In genomic region chr3:193816028-193816395, GRCh38 we compare ENCODE assay signal across 17 cellular contexts.
DNase-seq lines count a peak whose midpoint lies in the region; ATAC-seq lines count a peak whose summit lies in the region.
"Had no signal": no experiment of that assay in that cellular context is flagged by ENCODE, and none has a peak within 500 bp of the region (broad histone marks: within the 10 kb centered on the region; RNA-seq: fewer than 3 reads in every experiment).

No MANE protein-coding gene starts in this region.

- no CpG with 5 or more reads among the region's 10 CpGs for WGBS in mesendoderm (ENCODE audit: extremely low coverage, insufficient coverage, low lambda C conversion rate)

- H2BK15ac ChIP-seq in mesendoderm (replicated peaks; ENCODE audit: low read depth), result no peak overlapping the region

- peak overlapping the region; percentile 21 for H3K4ac ChIP-seq in mesendoderm (ENCODE audit: low read depth, low read length)

- H3K36me3 ChIP-seq in SJCRH30, result no peaks in the 10 kb centered on the region
- no peaks in the 10 kb centered on the region for H3K36me3 ChIP-seq in mesendoderm (ENCODE audit: control insufficient read depth, insufficient read depth, low read length)

- peak overlapping the region; percentile 58 for H2BK5ac ChIP-seq in mesendoderm (ENCODE audit: low read length)

- peaks cover 21% of the 10 kb centered on the region for H3K27me3 Mint-ChIP-seq in activated CD8-positive, alpha-beta memory T cell treated with anti-CD3 and anti-CD28 coated beads, Interleukin-2, amount 10 ng/mL, durations not matched to agents 7 days and 5 days

- no peak overlapping the region for H4K5ac ChIP-seq in mesendoderm (ENCODE audit: low read length)

- no peak overlapping the region for H3K4me2 ChIP-seq in mesendoderm (ENCODE audit: low read length)

- peak overlapping the region; percentile 63 for H3K56ac ChIP-seq in mesendoderm (ENCODE audit: low read length)

- H2BK120ac ChIP-seq in mesendoderm (ENCODE audit: low read depth, low read length), result no peak overlapping the region

- peak overlapping the region; percentile 24 for H3K18ac ChIP-seq in mesendoderm (ENCODE audit: low read length)

- no peak overlapping the region for H4K8ac ChIP-seq in mesendoderm (ENCODE audit: low read depth, low read length)

- H3K9ac ChIP-seq in mesendoderm (ENCODE audit: low read length), result no peak overlapping the region

- H3K4me3 ChIP-seq in SJCRH30, result no peak overlapping the region
- H3K4me3 ChIP-seq in mesendoderm (ENCODE audit: low read length), result no peak overlapping the region
- H3K4me3 ChIP-seq: A549 had no signal

- no peaks in the 10 kb centered on the region for H3K79me1 ChIP-seq in mesendoderm (ENCODE audit: low read length)

- H3K4me1 Mint-ChIP-seq in activated CD8-positive, alpha-beta memory T cell treated with anti-CD3 and anti-CD28 coated beads, Interleukin-2, amount 10 ng/mL, durations not matched to agents 7 days and 5 days, result no peaks in the 10 kb centered on the region

- H3K9me3 ChIP-seq in SJCRH30 (replicated peaks), result no peaks in the 10 kb centered on the region
- H3K9me3 ChIP-seq: A549 had no signal

- H3K27ac ChIP-seq in SJCRH30, result peak overlapping the region; percentile 94
- peak overlapping the region; percentile 39 for H3K27ac ChIP-seq in mesendoderm (ENCODE audit: low read depth, low read length)
- H3K27ac ChIP-seq: 22Rv1, C4-2B had no signal

- no peak overlapping the region for H3K4me3 Mint-ChIP-seq in activated CD8-positive, alpha-beta memory T cell treated with anti-CD3 and anti-CD28 coated beads, Interleukin-2, amount 10 ng/mL, durations not matched to agents 7 days and 5 days
- H3K4me3 Mint-ChIP-seq: CD8-positive, alpha-beta T cell; HFFc6 had no signal

- peak; percentile 11 for DNase-seq in activated CD8-positive, alpha-beta memory T cell treated with anti-CD3 and anti-CD28 coated beads for 24 hours
- no peak for DNase-seq in activated CD8-positive, alpha-beta memory T cell treated with anti-CD3 and anti-CD28 coated beads, Interleukin-2, amount 10 ng/mL, durations not matched to agents 7 days and 5 days
- DNase-seq in SJCRH30, result no peak
- DNase-seq in mesendoderm, result no peak
- DNase-seq in ureter (ENCODE audit: low spot score), result peak; percentile 8
- DNase-seq in NCI-H1694 treated with DMSO at 0.1 percent for 48 hours (lab: John Stamatoyannopoulos, UW), result no peak
- DNase-seq: AML-193; CD8-positive, alpha-beta T cell; DMS 273 treated with DMSO at 0.1 percent for 48 hours; HFFc6; IMR-90 had no signal

- no peak for ATAC-seq in activated CD8-positive, alpha-beta memory T cell treated with anti-CD3 and anti-CD28 coated beads, Interleukin-2, amount 10 ng/mL, durations not matched to agents 7 days and 5 days
- ATAC-seq in esophagus mucosa (no peak), HG03442 (IDR thresholded peaks at IDR 0.05; ENCODE audit: unreplicated experiment) (no peak)
- ATAC-seq: CD8-positive, alpha-beta T cell; HCT116 had no signal

- H3K9me3 Mint-ChIP-seq in activated CD8-positive, alpha-beta memory T cell treated with anti-CD3 and anti-CD28 coated beads, Interleukin-2, amount 10 ng/mL, durations not matched to agents 7 days and 5 days (ENCODE audit: low read depth), result no peaks in the 10 kb centered on the region
- H3K9me3 Mint-ChIP-seq: CD8-positive, alpha-beta T cell; HFFc6 had no signal

- no peak overlapping the region for H3K23ac ChIP-seq in mesendoderm (ENCODE audit: low read length)

- peak overlapping the region; percentile 66 for H2AK5ac ChIP-seq in mesendoderm (ENCODE audit: low read length)

- CTCF ChIA-PET in activated CD8-positive, alpha-beta memory T cell treated with anti-CD3 and anti-CD28 coated beads, Interleukin-2, amount 10 ng/mL, durations not matched to agents 7 days and 5 days (lab: Charles Lee), result no interaction called here

- H3K4me1 ChIP-seq in SJCRH30, result peaks cover 15% of the 10 kb centered on the region
- H3K4me1 ChIP-seq in mesendoderm (ENCODE audit: control insufficient read depth, low read depth, low read length), result peaks cover 36% of the 10 kb centered on the region

- no peak overlapping the region for H3K27ac Mint-ChIP-seq in activated CD8-positive, alpha-beta memory T cell treated with anti-CD3 and anti-CD28 coated beads, Interleukin-2, amount 10 ng/mL, durations not matched to agents 7 days and 5 days
- H3K27ac Mint-ChIP-seq: CD8-positive, alpha-beta T cell; HFFc6 had no signal

- no peaks in the 10 kb centered on the region for H3K27me3 ChIP-seq in SJCRH30
- H3K27me3 ChIP-seq in mesendoderm (ENCODE audit: insufficient read depth, low read length, poor library complexity), result no peaks in the 10 kb centered on the region

- no peaks in the 10 kb centered on the region for H3K36me3 Mint-ChIP-seq in activated CD8-positive, alpha-beta memory T cell treated with anti-CD3 and anti-CD28 coated beads, Interleukin-2, amount 10 ng/mL, durations not matched to agents 7 days and 5 days
- H3K36me3 Mint-ChIP-seq: CD8-positive, alpha-beta T cell had no signal

- no peaks in the 10 kb centered on the region for H3K79me2 ChIP-seq in mesendoderm (ENCODE audit: control insufficient read depth, insufficient read depth, low read length)

Comparison
In these comparisons a context has a peak if more than half of its experiments do, and no peak if none do; other contexts are left out.
1. DNase-seq: peak in activated CD8-positive, alpha-beta memory T cell treated with anti-CD3 and anti-CD28 coated beads for 24 hours (single experiment) and ureter (single experiment); none in activated CD8-positive, alpha-beta memory T cell treated with anti-CD3 and anti-CD28 coated beads, Interleukin-2, amount 10 ng/mL, durations not matched to agents 7 days and 5 days (single experiment), SJCRH30 (0 of 2), mesendoderm (single experiment) and NCI-H1694 treated with DMSO at 0.1 percent for 48 hours (single experiment).